Comparison of ENCODE assay signal across 8 cellular contexts in genomic region chr16:67872631-67873434, GRCh38.
DNase-seq lines count a peak whose midpoint lies in the region; ATAC-seq and TF ChIP-seq lines count a peak whose summit lies in the region.

Gene EDC4 (plus strand): TSS chr16:67873052. CDS start chr16:67873262, 210 bp downstream.

- TF ChIP-seq CTCF in choroid plexus epithelial cell (conservative IDR thresholded peaks at IDR 0.05; ENCODE audit: low read depth, low read length), result no peak

- H3K4me3 ChIP-seq in choroid plexus epithelial cell (ENCODE audit: low read depth, low read length), result peak within 1 kb of the TSS; percentile 84

- DNase-seq in NCI-H2029 (lab: John Stamatoyannopoulos, UW) (peak; percentile 32), NCI-H2029 treated with DMSO at 0.1 percent for 48 hours (lab: John Stamatoyannopoulos, UW) (no peak), NCI-H2196 treated with DMSO at 0.1 percent for 48 hours (lab: John Stamatoyannopoulos, UW; ENCODE audit: unreplicated experiment) (peak; percentile 22), choroid plexus epithelial cell (ENCODE audit: low read depth) (peak; percentile 81), kidney glomerular epithelial cell (lab: John Stamatoyannopoulos, UW) (peak; percentile 43)
- DNase-seq in activated CD4-positive, alpha-beta T cell treated with anti-CD3 and anti-CD28 coated beads for 4 hours, result peak; percentile 84 to 85
- DNase-seq in stimulated activated CD4-positive, alpha-beta T cell treated with anti-CD3 and anti-CD28 coated beads, Interleukin-15, amount 100 ng/mL, for 48 hours (ENCODE audit: low read depth in 2 of 2), result peak; percentile 70 to 85

- ATAC-seq in HG02840 (IDR thresholded peaks at IDR 0.05; ENCODE audit: low FRiP score, unreplicated experiment), result peak; percentile 67
